26 cellular contexts compared by ENCODE assay signal in the genomic region with DNA sequence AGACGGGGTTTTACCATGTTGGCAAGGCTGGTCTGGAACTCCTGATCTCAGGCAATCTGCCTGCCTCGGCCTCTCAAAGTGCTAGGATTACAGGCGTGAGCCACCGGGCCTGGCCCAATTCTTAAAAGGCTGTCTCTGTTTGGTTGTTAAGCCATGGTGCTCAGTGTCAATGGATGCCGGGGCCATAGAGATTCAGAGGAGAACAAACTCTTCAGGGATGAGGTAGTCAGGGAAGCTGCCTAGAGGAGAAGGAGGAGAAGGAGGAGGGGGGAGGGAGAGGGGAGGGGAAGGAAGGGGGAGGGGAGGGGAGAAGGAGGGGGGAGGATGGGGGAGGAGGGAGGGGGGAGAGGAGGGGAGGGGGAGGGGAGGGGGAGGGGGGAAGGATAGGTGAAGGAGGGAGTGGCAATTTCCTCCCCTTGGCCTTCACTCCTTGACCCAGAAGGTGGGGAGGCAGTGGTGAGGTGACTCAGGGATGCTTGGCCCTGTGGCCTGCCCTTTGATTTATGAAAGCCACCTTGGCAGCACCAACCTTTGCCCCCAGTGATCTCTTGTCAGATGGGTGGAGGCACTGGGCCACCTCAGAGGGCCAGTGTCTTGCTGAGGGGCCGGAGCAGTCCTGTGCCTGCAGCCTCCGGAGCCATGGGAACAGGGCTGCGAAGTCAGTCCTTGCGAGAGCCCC. TPM values are rescaled to one million over a fixed set of nuclear protein-coding genes. Genes with fewer than 3 reads are reported as not detected.
A peak's percentile ranks its signal among the peaks of the same experiment; 100 is the strongest.
DNase-seq lines count a peak whose midpoint lies in the region; ATAC-seq and TF ChIP-seq lines count a peak whose summit lies in the region.
"Had no signal": no experiment of that assay in that cellular context is flagged by ENCODE, and none has a peak within 500 bp of the region (broad histone marks: within the 10 kb centered on the region; RNA-seq: fewer than 3 reads in every experiment).

Gene C11orf86 (plus strand): TSS at position 581 of the 679 bp plus-strand sequence. CDS start 59 bp downstream, at position 640.

- peaks cover 26% of the 10 kb centered on the region for H3K4me1 ChIP-seq in mammary epithelial cell (ENCODE audit: insufficient read depth, low read length)

- no peaks in the 10 kb centered on the region for H3K27me3 ChIP-seq in mammary epithelial cell (ENCODE audit: insufficient read depth, low read length)

- WGBS in mammary epithelial cell (ENCODE audit: low coverage, missing lambda C conversion rate), result 94% methylated on average over 9 of the region's 9 CpGs

- H4K20me1 ChIP-seq in mammary epithelial cell (ENCODE audit: insufficient read depth, low read length), result no peaks in the 10 kb centered on the region

- H3K9ac ChIP-seq in mammary epithelial cell (ENCODE audit: insufficient read depth, low read length), result no peak within 1 kb of the TSS
- H3K9ac ChIP-seq: GM23248 had no signal

- in situ Hi-C loops in mammary epithelial cell (cut with MboI; ENCODE audit: low sequenced_read_pairs in 2 of 2), result no loop called here

- H3K27ac Mint-ChIP-seq in MCF 10A (ENCODE audit: low read depth, unreplicated experiment), result peak within 1 kb of the TSS; percentile 66
- H3K27ac Mint-ChIP-seq in WTC11, result 0 out of 2 replicates have a peak within 1 kb of the TSS, but pooled peaks have one; percentile 41
- H3K27ac Mint-ChIP-seq in stimulated activated naive B cell treated with anti-CD40 and anti-IgM and Interleukin-4, amounts not matched to agents 10 μg/mL and 1 μg/mL and 100 μg/mL, for 72 hours, result no peak within 1 kb of the TSS
- H3K27ac Mint-ChIP-seq: activated naive CD8-positive, alpha-beta T cell; activated T-cell treated with anti-CD3 and anti-CD28 coated beads, Interleukin-2, amount 50 U/mL, for 72 hours had no signal

- POLR2A ChIA-PET in MCF 10A (lab: Yijun Ruan, JAX) (interaction anchor here (0.5 to 2.3 kb wide), 10 partner anchors 9 to 603 kb away, joined by 3 to 7 read pairs (median 4); partner anchors contain the start of gene RCE1), WTC11 (lab: Charles Lee) (interaction anchor here (2.8 kb wide), 1 partner anchor 16 kb away, joined by 9 read pairs; the partner anchor contains the start of gene PC)

- H3K36me3 Mint-ChIP-seq in MCF 10A (ENCODE audit: insufficient read depth, unreplicated experiment) (no peaks in the 10 kb centered on the region), WTC11 (no peaks in the 10 kb centered on the region)
- H3K36me3 Mint-ChIP-seq in stimulated activated naive B cell treated with anti-CD40 and anti-IgM and Interleukin-4, amounts not matched to agents 10 μg/mL and 1 μg/mL and 100 μg/mL, for 72 hours, result peaks cover 0 to 6% of the 10 kb centered on the region in 2 donors

- H3K27ac ChIP-seq in mammary epithelial cell (ENCODE audit: insufficient read depth, low read depth, low read length), result no peak within 1 kb of the TSS
- H3K27ac ChIP-seq: GM23248, skin epidermis had no signal

- intact Hi-C loops in MCF 10A (cut with micrococcal nuclease), result loop anchor here (5.0 kb wide), 1 partner anchor 118 kb away; the partner anchor contains the start of gene LRFN4
- intact Hi-C loops in mammary epithelial cell (cut with micrococcal nuclease), result no loop called here

- H3K4me3 ChIP-seq in mammary epithelial cell (replicated peaks in 1 of 3; ENCODE audit: insufficient read depth in 1 of 3, low read depth in 2 of 3, low read length in 3 of 3), result no peak within 1 kb of the TSS
- H3K4me3 ChIP-seq: GM23248, skin epidermis had no signal

- no peaks in the 10 kb centered on the region for H3K9me3 Mint-ChIP-seq in MCF 10A (ENCODE audit: unreplicated experiment)
- peaks cover 18% of the 10 kb centered on the region for H3K9me3 Mint-ChIP-seq in WTC11
- H3K9me3 Mint-ChIP-seq in stimulated activated naive B cell treated with anti-CD40 and anti-IgM and Interleukin-4, amounts not matched to agents 10 μg/mL and 1 μg/mL and 100 μg/mL, for 72 hours, result peaks cover 4 to 6% of the 10 kb centered on the region in 2 donors

- TF ChIP-seq CTCF in MCF 10A (IDR thresholded peaks at IDR 0.05; ENCODE audit: unreplicated experiment) (no peak), mammary epithelial cell (conservative IDR thresholded peaks at IDR 0.05 in 1 of 2, IDR thresholded peaks at IDR 0.05 in 1 of 2; ENCODE audit: extremely low read depth in 1 of 2, insufficient read depth in 1 of 2, low read depth in 1 of 2, low read length in 2 of 2) (no peak), WTC11 (IDR thresholded peaks at IDR 0.05) (no peak)

- H3K79me2 ChIP-seq in mammary epithelial cell (ENCODE audit: insufficient read depth, low read length), result no peaks in the 10 kb centered on the region

- peaks cover 4% of the 10 kb centered on the region for H3K9me3 ChIP-seq in mammary epithelial cell (replicated peaks; ENCODE audit: insufficient read depth, low read length)

- no peak within 1 kb of the TSS for H3K4me3 Mint-ChIP-seq in MCF 10A (ENCODE audit: unreplicated experiment)
- H3K4me3 Mint-ChIP-seq in WTC11, result no peak within 1 kb of the TSS
- no peak within 1 kb of the TSS for H3K4me3 Mint-ChIP-seq in stimulated activated naive B cell treated with anti-CD40 and anti-IgM and Interleukin-4, amounts not matched to agents 10 μg/mL and 1 μg/mL and 100 μg/mL, for 72 hours
- H3K4me3 Mint-ChIP-seq: activated naive CD8-positive, alpha-beta T cell; activated T-cell treated with anti-CD3 and anti-CD28 coated beads, Interleukin-2, amount 50 U/mL, for 72 hours had no signal

- H2AFZ ChIP-seq in mammary epithelial cell (ENCODE audit: low read depth, low read length), result no peak within 1 kb of the TSS
- H2AFZ ChIP-seq: GM23248 had no signal

- peak; percentile 11; the same call in 1 of the 2 replicates for ATAC-seq in WTC11
- no peak for ATAC-seq in stimulated activated naive B cell treated with anti-CD40 and anti-IgM and Interleukin-4, amounts not matched to agents 10 μg/mL and 1 μg/mL and 100 μg/mL, for 72 hours (replicated peaks)
- no peak for ATAC-seq in GM19452 (IDR thresholded peaks at IDR 0.05; ENCODE audit: unreplicated experiment)
- ATAC-seq in GM21723 (IDR thresholded peaks at IDR 0.05; ENCODE audit: unreplicated experiment), result no peak
- ATAC-seq: activated T-cell treated with anti-CD3 and anti-CD28 coated beads, Interleukin-2, amount 50 U/mL, for 72 hours; left lobe of liver; Right ventricle myocardium inferior had no signal

- H3K4me2 ChIP-seq in mammary epithelial cell (ENCODE audit: insufficient read depth, low read depth, low read length), result no peak within 1 kb of the TSS

- DNase-seq in MCF 10A (ENCODE audit: unreplicated experiment) (no peak), mammary epithelial cell (no peak), WTC11 (ENCODE audit: low spot score) (no peak), left kidney (ENCODE audit: low read depth, low spot score) (peak; percentile 20)
- no peak for DNase-seq in stimulated activated naive B cell treated with anti-CD40 and anti-IgM and Interleukin-4, amounts not matched to agents 10 μg/mL and 1 μg/mL and 100 μg/mL, for 72 hours
- DNase-seq in stimulated activated CD4-positive, alpha-beta T cell treated with anti-CD3 and anti-CD28 coated beads, Interleukin-4, amount 100 ng/mL, for 1 hour, result no peak
- DNase-seq: activated CD4-positive, alpha-beta T cell treated with anti-CD3 and anti-CD28 coated beads for 1 hour; activated T-cell treated with anti-CD3 and anti-CD28 coated beads, Interleukin-2, amount 50 U/mL, for 72 hours; C1 segment of cervical spinal cord; midbrain; NCI-H1105 treated with DMSO at 0.1 percent for 48 hours; NCI-H2081 treated with DMSO at 0.1 percent for 48 hours; NCI-H446 treated with DMSO at 0.1 percent for 48 hours; stimulated activated CD4-positive, alpha-beta T cell treated with anti-CD3 and anti-CD28 coated beads, Interleukin-2, amount 100 ng/mL, for 48 hours had no signal

- no peaks in the 10 kb centered on the region for H3K36me3 ChIP-seq in mammary epithelial cell (ENCODE audit: insufficient read depth, low read length)

- dilution Hi-C loops in mammary epithelial cell (cut with HindIII; ENCODE audit: low sequenced_read_pairs), result loop anchor here (5.0 kb wide), 1 partner anchor 83 kb away; no protein-coding TSS in a partner anchor

- H3K4me1 Mint-ChIP-seq in MCF 10A (ENCODE audit: insufficient read depth, unreplicated experiment) (peaks cover 32% of the 10 kb centered on the region), WTC11 (peaks cover 11% of the 10 kb centered on the region)
- H3K4me1 Mint-ChIP-seq in stimulated activated naive B cell treated with anti-CD40 and anti-IgM and Interleukin-4, amounts not matched to agents 10 μg/mL and 1 μg/mL and 100 μg/mL, for 72 hours, result peaks cover 0 to 2% of the 10 kb centered on the region in 2 donors

- BruUV-seq in MCF 10A (replicated peaks; lab: Mats Ljungman, UMichigan) (no TSS peak), mammary epithelial cell (replicated peaks; lab: Mats Ljungman, UMichigan) (no TSS peak)

- H3K27me3 Mint-ChIP-seq in MCF 10A (ENCODE audit: insufficient read depth, unreplicated experiment), result no peaks in the 10 kb centered on the region
- H3K27me3 Mint-ChIP-seq in WTC11 (ENCODE audit: low read depth), result peaks cover 5% of the 10 kb centered on the region
- H3K27me3 Mint-ChIP-seq in stimulated activated naive B cell treated with anti-CD40 and anti-IgM and Interleukin-4, amounts not matched to agents 10 μg/mL and 1 μg/mL and 100 μg/mL, for 72 hours, result peaks cover 29 to 44% of the 10 kb centered on the region in 2 donors

- CTCF ChIA-PET in MCF 10A (lab: Yijun Ruan, JAX) (interaction anchor here (0.6 to 2.8 kb wide), 15 partner anchors 12 to 131 kb away, joined by 3 to 36 read pairs (median 4); partner anchors contain the start of gene RCE1), mammary epithelial cell (lab: Charles Lee; ENCODE audit: low non-redundant PET) (interaction anchor here (0.7 kb wide), 1 partner anchor 13 kb away, joined by 27 read pairs; no protein-coding TSS in a partner anchor), WTC11 (lab: Charles Lee) (interaction anchor here (0.6 to 4.8 kb wide), 23 partner anchors 11 to 553 kb away, joined by 3 to 30 read pairs (median 7); partner anchors contain the start of genes PC and RCE1)

TF ChIP-seq in WTC11, 78 proteins besides CTCF, POLR2A, EP300 and RAD21 (continues in another document):
- TF ChIP-seq TP53 (CRISPR knock-in tag; IDR thresholded peaks at IDR 0.05), result no peak
- TF ChIP-seq, protein P1, sequence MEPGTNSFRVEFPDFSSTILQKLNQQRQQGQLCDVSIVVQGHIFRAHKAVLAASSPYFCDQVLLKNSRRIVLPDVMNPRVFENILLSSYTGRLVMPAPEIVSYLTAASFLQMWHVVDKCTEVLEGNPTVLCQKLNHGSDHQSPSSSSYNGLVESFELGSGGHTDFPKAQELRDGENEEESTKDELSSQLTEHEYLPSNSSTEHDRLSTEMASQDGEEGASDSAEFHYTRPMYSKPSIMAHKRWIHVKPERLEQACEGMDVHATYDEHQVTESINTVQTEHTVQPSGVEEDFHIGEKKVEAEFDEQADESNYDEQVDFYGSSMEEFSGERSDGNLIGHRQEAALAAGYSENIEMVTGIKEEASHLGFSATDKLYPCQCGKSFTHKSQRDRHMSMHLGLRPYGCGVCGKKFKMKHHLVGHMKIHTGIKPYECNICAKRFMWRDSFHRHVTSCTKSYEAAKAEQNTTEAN (CRISPR knock-in tag; IDR thresholded peaks at IDR 0.05), result no peak

RNA-seq across cellular contexts. Expression of gene C11orf86, which starts in this region (rescaled TPM):
- total RNA-seq in MCF 10A (2022) (not detected in 2 replicates), mammary epithelial cell (not detected), WTC11 (2021) (0.44 to 0.87 TPM (median 0.68 TPM) in 3 replicates)
- not detected for polyA plus RNA-seq in mammary epithelial cell
- not detected for polyA minus RNA-seq in mammary epithelial cell
- total RNA-seq: A172; activated CD8-positive, alpha-beta memory T cell treated with anti-CD3 and anti-CD28 coated beads for 36 hours; activated T-cell treated with anti-CD3 and anti-CD28 coated beads, Interleukin-2, amount 50 U/mL, for 72 hours; fibroblast of lung; GM23248; left lobe of liver; pulmonary artery endothelial cell; Right ventricle myocardium inferior; urinary bladder had no signal
- polyA plus RNA-seq: fibroblast of lung, GM23248, urinary bladder had no signal

Comparison
In these comparisons a context has a peak if more than half of its experiments do, and no peak if none do; other contexts are left out.
1. Peak in ATAC-seq in WTC11; RNA of the gene not detected or under 1 TPM.